Comparison of ENCODE assay signal across 1 cellular context in genomic region chr1:9291914-9292360, GRCh38.
TF ChIP-seq lines count a peak whose summit lies in the region.

No MANE protein-coding gene starts in this region.

TF ChIP-seq in endothelial cell of umbilical vein, 7 proteins besides CTCF, POLR2A, EP300 and RAD21:
- no peak for TF ChIP-seq MAX (IDR thresholded peaks at IDR 0.05; ENCODE audit: insufficient read depth, insufficient read length)
- TF ChIP-seq EZH2 (IDR thresholded peaks at IDR 0.05; ENCODE audit: borderline replicate concordance, low read depth, low read length, severe bottlenecking) = no peak
- no peak for TF ChIP-seq MYC (IDR thresholded peaks at IDR 0.05; ENCODE audit: low read depth, low read length)
- no peak for TF ChIP-seq JUN (IDR thresholded peaks at IDR 0.05; ENCODE audit: borderline replicate concordance, insufficient read depth, insufficient read length, low read depth)
- no peak for TF ChIP-seq POLR2AphosphoS5 (IDR thresholded peaks at IDR 0.05; ENCODE audit: insufficient read depth, low read depth, low read length)
- TF ChIP-seq GATA2 (IDR thresholded peaks at IDR 0.05; ENCODE audit: insufficient read depth, insufficient read length, low read depth, low read length) = no peak
- no peak for TF ChIP-seq FOS (IDR thresholded peaks at IDR 0.05; ENCODE audit: borderline replicate concordance, insufficient read depth, low read length)
